ENCODE assay signal across 19 cellular contexts in the genomic region with DNA sequence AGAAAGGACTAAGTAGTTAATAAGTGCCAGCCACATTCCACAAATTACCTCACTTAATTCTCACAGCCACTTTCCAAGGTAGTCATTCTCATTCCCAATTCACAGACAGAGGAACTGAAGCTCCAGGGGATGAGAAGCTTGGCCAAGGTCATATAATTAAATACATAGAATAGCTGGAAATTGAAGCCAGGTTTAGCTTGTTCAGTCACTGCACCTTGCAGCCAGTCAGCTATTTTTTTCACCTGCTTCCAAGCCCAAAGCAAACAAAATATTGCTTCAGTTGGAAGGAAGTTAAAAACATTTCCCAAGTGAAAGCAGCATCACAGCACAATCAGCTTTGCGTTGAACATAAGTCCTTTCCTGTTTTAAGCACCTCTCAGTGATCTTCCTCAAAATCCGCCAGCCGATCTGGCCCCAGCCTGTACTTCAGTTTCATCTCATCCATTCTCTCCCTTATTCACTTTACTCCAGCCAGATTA. TPM values are rescaled to one million over a fixed set of nuclear protein-coding genes. Genes with fewer than 3 reads are reported as not detected.
DNase-seq lines count a peak whose midpoint lies in the region; ATAC-seq, FAIRE-seq and TF ChIP-seq lines count a peak whose summit lies in the region.
"Had no signal": no experiment of that assay in that cellular context is flagged by ENCODE, and none has a peak within 500 bp of the region (broad histone marks: within the 10 kb centered on the region; RNA-seq: fewer than 3 reads in every experiment).

No MANE protein-coding gene starts in this region.

- H3K4me3 ChIP-seq in sigmoid colon, result peak overlapping the region in 3 of 4 donors; percentile 44 to 58 (median 54)
- no peak overlapping the region for H3K4me3 ChIP-seq in gastroesophageal sphincter
- H3K4me3 ChIP-seq: lung had no signal

- TF ChIP-seq EP300 in sigmoid colon (IDR thresholded peaks at IDR 0.05) (no peak), gastroesophageal sphincter (IDR thresholded peaks at IDR 0.05) (no peak)

- TF ChIP-seq CTCF in sigmoid colon (IDR thresholded peaks at IDR 0.05) (no peak), gastroesophageal sphincter (IDR thresholded peaks at IDR 0.05) (no peak)

- H3K4me1 ChIP-seq in sigmoid colon, result peaks cover 0 to 66% (median 48%) of the 10 kb centered on the region in 4 donors
- peaks cover 0 to 33% (median 0%) of the 10 kb centered on the region in 3 donors for H3K4me1 ChIP-seq in gastroesophageal sphincter

- intact Hi-C loops in left colon (cut with DNase I, micrococcal nuclease) (no loop called here), sigmoid colon (cut with DNase I) (no loop called here)

- H3K27me3 ChIP-seq in sigmoid colon (no peaks in the 10 kb centered on the region), gastroesophageal sphincter (no peaks in the 10 kb centered on the region)

- H3K36me3 ChIP-seq in sigmoid colon, result no peaks in the 10 kb centered on the region
- H3K36me3 ChIP-seq in gastroesophageal sphincter, result no peaks in the 10 kb centered on the region

- DNase-seq in CD1c-positive myeloid dendritic cell (ENCODE audit: extremely low spot score) (peak; percentile 18), RCC 7860 (ENCODE audit: low spot score) (peak; percentile 76), left colon (no peak), sigmoid colon (no peak), amniotic stem cell (lab: John Stamatoyannopoulos, UW) (no peak), NK-92 (lab: John Stamatoyannopoulos, UW; ENCODE audit: unreplicated experiment) (no peak)
- no peak for DNase-seq in activated CD4-positive, alpha-beta T cell treated with anti-CD3 and anti-CD28 coated beads, Interleukin-2, amount 50 U/mL, for 4 hours
- DNase-seq: activated CD8-positive, alpha-beta T cell treated with anti-CD3 and anti-CD28 coated beads for 36 hours; activated gamma-delta T cell treated with Interleukin-2 at 50 U/mL for 16 hours; AML-193; DND-41; head of caudate nucleus; IMR-90; NK-92 treated with Interleukin-12 subunit alpha and Interleukin-12 subunit beta, amount 100 ng/mL, for 24 hours; occipital lobe; Right ventricle myocardium superior had no signal

- H3K9me3 ChIP-seq in sigmoid colon (no peaks in the 10 kb centered on the region), gastroesophageal sphincter (no peaks in the 10 kb centered on the region)

- TF ChIP-seq POLR2A in sigmoid colon (IDR thresholded peaks at IDR 0.05) (no peak), gastroesophageal sphincter (IDR thresholded peaks at IDR 0.05) (no peak)

- peak; percentile 98 for FAIRE-seq in RCC 7860 (lab: Jason Lieb, UNC)
- FAIRE-seq: endometrium had no signal

- ATAC-seq in left colon (peak; percentile 30), gastroesophageal sphincter (no peak)
- ATAC-seq: activated CD8-positive, alpha-beta T cell treated with anti-CD3 and anti-CD28 coated beads for 36 hours had no signal

- H3K27ac ChIP-seq in sigmoid colon (peak overlapping the region in 3 of 4 donors; percentile 79 to 88 (median 80)), gastroesophageal sphincter (peak overlapping the region in 2 of 4 donors; percentile 35 to 42)

- WGBS in sigmoid colon, 2 donors, result 33 to 35% methylated on average over 3 of the region's 3 CpGs
- 70 to 81% methylated on average over 3 of the region's 3 CpGs for WGBS in gastroesophageal sphincter (ENCODE audit: low coverage in 1 of 2), 2 donors

RNA-seq across cellular contexts. Expression of a gene that starts 4.8 kb away (rescaled TPM):
- total RNA-seq in left colon (100 to 1,000 TPM in 1 of 2 donors, 10 to 100 TPM in 1; 91.0 to 105 TPM), sigmoid colon (100 to 1,000 TPM; 241 to 353 (median 300) TPM), gastroesophageal sphincter (100 to 1,000 TPM in 1 of 4 donors, 10 to 100 TPM in 3; 49.2 to 118 (median 83.9) TPM)
- polyA plus RNA-seq in sigmoid colon, result 100 to 1,000 TPM in 2 of 3 donors, 10 to 100 TPM in 1; 52.6 to 186 (median 166) TPM
- total RNA-seq: activated CD8-positive, alpha-beta T cell treated with anti-CD3 and anti-CD28 coated beads for 36 hours; IMR-90 had no signal
- polyA plus RNA-seq: IMR-90 had no signal

Comparison
In these comparisons a context has a peak if more than half of its experiments do, and no peak if none do; other contexts are left out.
1. DNase-seq: peak in CD1c-positive myeloid dendritic cell (single experiment) and RCC 7860 (single experiment); none in left colon (0 of 2), sigmoid colon (single experiment), amniotic stem cell (single experiment), NK-92 (single experiment) and activated CD4-positive, alpha-beta T cell treated with anti-CD3 and anti-CD28 coated beads, Interleukin-2, amount 50 U/mL, for 4 hours (0 of 2).
2. H3K4me3 ChIP-seq: peak in sigmoid colon (3 of 4); none in gastroesophageal sphincter (0 of 2).